In genomic region chr11:14702760-14703159, GRCh38 we compare ENCODE assay signal across 25 cellular contexts. TPM values are rescaled to one million over a fixed set of nuclear protein-coding genes. Genes with fewer than 3 reads are reported as not detected.
DNase-seq lines count a peak whose midpoint lies in the region; ATAC-seq lines count a peak whose summit lies in the region.
"Had no signal": no experiment of that assay in that cellular context is flagged by ENCODE, and none has a peak within 500 bp of the region (broad histone marks: within the 10 kb centered on the region; RNA-seq: fewer than 3 reads in every experiment).

No MANE protein-coding gene starts in this region.

- intact Hi-C loops in activated CD4-positive, alpha-beta memory T cell treated with anti-CD3 and anti-CD28 coated beads for 36 hours (cut with micrococcal nuclease) = no loop called here
- intact Hi-C loops in activated naive CD4-positive, alpha-beta T cell treated with anti-CD3 and anti-CD28 coated beads for 36 hours (cut with micrococcal nuclease) = loop anchor here (2.0 kb wide), 1 partner anchor 58 kb away; no protein-coding TSS in a partner anchor

- no peaks in the 10 kb centered on the region for H3K27me3 Mint-ChIP-seq in activated CD4-positive, alpha-beta memory T cell treated with anti-CD3 and anti-CD28 coated beads for 36 hours
- H3K27me3 Mint-ChIP-seq in activated CD4-positive, alpha-beta memory T cell treated with anti-CD3 and anti-CD28 coated beads, Interleukin-2, amount 10 ng/mL, durations not matched to agents 7 days and 5 days = no peaks in the 10 kb centered on the region
- H3K27me3 Mint-ChIP-seq in activated naive CD4-positive, alpha-beta T cell treated with anti-CD3 and anti-CD28 coated beads for 36 hours (ENCODE audit: low read depth) = no peaks in the 10 kb centered on the region
- no peaks in the 10 kb centered on the region for H3K27me3 Mint-ChIP-seq in activated T-cell treated with anti-CD3 and anti-CD28 coated beads, Interleukin-2, amount 50 U/mL, for 24 hours
- H3K27me3 Mint-ChIP-seq: CD4-positive, alpha-beta memory T cell; CD8-positive, alpha-beta memory T cell had no signal

- no peak overlapping the region for H3K4me3 Mint-ChIP-seq in activated CD4-positive, alpha-beta memory T cell treated with anti-CD3 and anti-CD28 coated beads for 36 hours
- H3K4me3 Mint-ChIP-seq in activated CD4-positive, alpha-beta memory T cell treated with anti-CD3 and anti-CD28 coated beads, Interleukin-2, amount 10 ng/mL, durations not matched to agents 7 days and 5 days = no peak overlapping the region
- no peak overlapping the region for H3K4me3 Mint-ChIP-seq in activated naive CD4-positive, alpha-beta T cell treated with anti-CD3 and anti-CD28 coated beads for 36 hours
- H3K4me3 Mint-ChIP-seq in stimulated activated effector memory CD8-positive, alpha-beta T cell treated with anti-CD3 and anti-CD28 coated beads, Interleukin-12 subunit alpha, Interleukin-12 subunit beta, amount 100 ng/mL, for 72 hours = no peak overlapping the region
- no peak overlapping the region for H3K4me3 Mint-ChIP-seq in activated T-cell treated with anti-CD3 and anti-CD28 coated beads, Interleukin-2, amount 50 U/mL, for 24 hours
- H3K4me3 Mint-ChIP-seq: CD14-positive monocyte; CD8-positive, alpha-beta memory T cell had no signal

- H3K27ac Mint-ChIP-seq in activated CD4-positive, alpha-beta memory T cell treated with anti-CD3 and anti-CD28 coated beads for 36 hours = no peak overlapping the region
- H3K27ac Mint-ChIP-seq in activated CD4-positive, alpha-beta memory T cell treated with anti-CD3 and anti-CD28 coated beads, Interleukin-2, amount 10 ng/mL, durations not matched to agents 7 days and 5 days = no peak overlapping the region
- H3K27ac Mint-ChIP-seq in activated naive CD4-positive, alpha-beta T cell treated with anti-CD3 and anti-CD28 coated beads for 36 hours = no peak overlapping the region
- H3K27ac Mint-ChIP-seq in stimulated activated effector memory CD8-positive, alpha-beta T cell treated with anti-CD3 and anti-CD28 coated beads, Interleukin-12 subunit alpha, Interleukin-12 subunit beta, amount 100 ng/mL, for 72 hours = no peak overlapping the region
- H3K27ac Mint-ChIP-seq in activated T-cell treated with anti-CD3 and anti-CD28 coated beads, Interleukin-2, amount 50 U/mL, for 24 hours = no peak overlapping the region
- H3K27ac Mint-ChIP-seq: CD4-positive, CD25-positive, alpha-beta regulatory T cell had no signal

- peak; percentile 28 for DNase-seq in activated CD4-positive, alpha-beta memory T cell treated with anti-CD3 and anti-CD28 coated beads for 36 hours
- DNase-seq in activated CD4-positive, alpha-beta memory T cell treated with anti-CD3 and anti-CD28 coated beads, Interleukin-2, amount 10 ng/mL, durations not matched to agents 7 days and 5 days = no peak
- DNase-seq in activated naive CD4-positive, alpha-beta T cell treated with anti-CD3 and anti-CD28 coated beads for 36 hours = peak; percentile 38
- no peak for DNase-seq in activated naive CD4-positive, alpha-beta T cell treated with Interleukin-2 at 50 U/mL for 16 hours
- DNase-seq in stimulated activated CD4-positive, alpha-beta T cell treated with anti-CD3 and anti-CD28 coated beads, Interleukin-1b, Interleukin-23, amount 100 ng/mL, for 48 hours = peak; percentile 20
- DNase-seq in stimulated activated CD4-positive, alpha-beta T cell treated with anti-CD3 and anti-CD28 coated beads, Interleukin-4, amount 100 ng/mL, for 24 hours = no peak
- DNase-seq in stimulated activated effector memory CD8-positive, alpha-beta T cell treated with anti-CD3 and anti-CD28 coated beads, Interleukin-12 subunit alpha, Interleukin-12 subunit beta, amount 100 ng/mL, for 72 hours (ENCODE audit: low spot score in 2 of 2) = no peak
- DNase-seq in activated T-cell treated with anti-CD3 and anti-CD28 coated beads, Interleukin-2, amount 50 U/mL, for 24 hours = no peak
- DNase-seq: 8988T; ACHN; BE2C; C1 segment of cervical spinal cord; CD4-positive, alpha-beta memory T cell; CD4-positive, CD25-positive, alpha-beta regulatory T cell; CD8-positive, alpha-beta memory T cell; COR-L47; DMS 273 treated with DMSO at 0.1 percent for 48 hours; DMS153; DMS53; DMS79; DND-41; EL; GDM1 had no signal

- H3K9me3 Mint-ChIP-seq in activated CD4-positive, alpha-beta memory T cell treated with anti-CD3 and anti-CD28 coated beads for 36 hours = peaks cover 33% of the 10 kb centered on the region
- H3K9me3 Mint-ChIP-seq in activated CD4-positive, alpha-beta memory T cell treated with anti-CD3 and anti-CD28 coated beads, Interleukin-2, amount 10 ng/mL, durations not matched to agents 7 days and 5 days = peaks cover 37% of the 10 kb centered on the region
- peaks cover 23% of the 10 kb centered on the region for H3K9me3 Mint-ChIP-seq in activated naive CD4-positive, alpha-beta T cell treated with anti-CD3 and anti-CD28 coated beads for 36 hours
- H3K9me3 Mint-ChIP-seq in stimulated activated effector memory CD8-positive, alpha-beta T cell treated with anti-CD3 and anti-CD28 coated beads, Interleukin-12 subunit alpha, Interleukin-12 subunit beta, amount 100 ng/mL, for 72 hours = peaks cover 20% of the 10 kb centered on the region
- H3K9me3 Mint-ChIP-seq in activated T-cell treated with anti-CD3 and anti-CD28 coated beads, Interleukin-2, amount 50 U/mL, for 24 hours = peaks cover 33% of the 10 kb centered on the region

- POLR2A ChIA-PET in activated CD4-positive, alpha-beta memory T cell treated with anti-CD3 and anti-CD28 coated beads for 36 hours (lab: Charles Lee) = no interaction called here
- POLR2A ChIA-PET in activated CD4-positive, alpha-beta memory T cell treated with anti-CD3 and anti-CD28 coated beads, Interleukin-2, amount 10 ng/mL, durations not matched to agents 7 days and 5 days (lab: Charles Lee) = no interaction called here

- peaks cover 37% of the 10 kb centered on the region for H3K36me3 Mint-ChIP-seq in activated CD4-positive, alpha-beta memory T cell treated with anti-CD3 and anti-CD28 coated beads for 36 hours
- peaks cover 64% of the 10 kb centered on the region for H3K36me3 Mint-ChIP-seq in activated CD4-positive, alpha-beta memory T cell treated with anti-CD3 and anti-CD28 coated beads, Interleukin-2, amount 10 ng/mL, durations not matched to agents 7 days and 5 days (ENCODE audit: low read depth)
- peaks cover 33% of the 10 kb centered on the region for H3K36me3 Mint-ChIP-seq in activated naive CD4-positive, alpha-beta T cell treated with anti-CD3 and anti-CD28 coated beads for 36 hours (ENCODE audit: low read depth)
- peaks cover 6% of the 10 kb centered on the region for H3K36me3 Mint-ChIP-seq in stimulated activated effector memory CD8-positive, alpha-beta T cell treated with anti-CD3 and anti-CD28 coated beads, Interleukin-12 subunit alpha, Interleukin-12 subunit beta, amount 100 ng/mL, for 72 hours
- H3K36me3 Mint-ChIP-seq in activated T-cell treated with anti-CD3 and anti-CD28 coated beads, Interleukin-2, amount 50 U/mL, for 24 hours (ENCODE audit: low read depth) = peaks cover 62% of the 10 kb centered on the region

- peak; percentile 73 for ATAC-seq in stimulated activated effector memory CD8-positive, alpha-beta T cell treated with anti-CD3 and anti-CD28 coated beads, Interleukin-12 subunit alpha, Interleukin-12 subunit beta, amount 100 ng/mL, for 72 hours
- ATAC-seq: GM12878 had no signal

- peaks cover 24% of the 10 kb centered on the region for H3K4me1 Mint-ChIP-seq in activated CD4-positive, alpha-beta memory T cell treated with anti-CD3 and anti-CD28 coated beads for 36 hours (ENCODE audit: low read depth)
- peaks cover 13% of the 10 kb centered on the region for H3K4me1 Mint-ChIP-seq in activated CD4-positive, alpha-beta memory T cell treated with anti-CD3 and anti-CD28 coated beads, Interleukin-2, amount 10 ng/mL, durations not matched to agents 7 days and 5 days
- H3K4me1 Mint-ChIP-seq in activated naive CD4-positive, alpha-beta T cell treated with anti-CD3 and anti-CD28 coated beads for 36 hours (ENCODE audit: low read depth) = peaks cover 37% of the 10 kb centered on the region
- H3K4me1 Mint-ChIP-seq in stimulated activated effector memory CD8-positive, alpha-beta T cell treated with anti-CD3 and anti-CD28 coated beads, Interleukin-12 subunit alpha, Interleukin-12 subunit beta, amount 100 ng/mL, for 72 hours = peaks cover 26% of the 10 kb centered on the region
- H3K4me1 Mint-ChIP-seq in activated T-cell treated with anti-CD3 and anti-CD28 coated beads, Interleukin-2, amount 50 U/mL, for 24 hours (ENCODE audit: low read depth) = peaks cover 44% of the 10 kb centered on the region

- CTCF ChIA-PET in activated CD4-positive, alpha-beta memory T cell treated with anti-CD3 and anti-CD28 coated beads for 36 hours (lab: Charles Lee) = interaction anchor here (0.6 kb wide), 1 partner anchor 68 kb away, joined by 6 read pairs; no protein-coding TSS in a partner anchor
- CTCF ChIA-PET in activated CD4-positive, alpha-beta memory T cell treated with anti-CD3 and anti-CD28 coated beads, Interleukin-2, amount 10 ng/mL, durations not matched to agents 7 days and 5 days (lab: Charles Lee) = no interaction called here
- CTCF ChIA-PET in activated naive CD4-positive, alpha-beta T cell treated with anti-CD3 and anti-CD28 coated beads for 36 hours (lab: Charles Lee) = no interaction called here

RNA-seq across cellular contexts. Expression of gene PDE3B, which starts 59.2 kb away (rescaled TPM):
- total RNA-seq in activated CD4-positive, alpha-beta memory T cell treated with anti-CD3 and anti-CD28 coated beads for 36 hours = 10 to 100 TPM; 21.6 to 21.8 TPM
- total RNA-seq in activated CD4-positive, alpha-beta memory T cell treated with anti-CD3 and anti-CD28 coated beads, Interleukin-2, amount 10 ng/mL, durations not matched to agents 7 days and 5 days = 10 to 100 TPM; 73.9 to 74.9 TPM
- 10 to 100 TPM; 16.5 to 17.4 TPM for total RNA-seq in activated naive CD4-positive, alpha-beta T cell treated with anti-CD3 and anti-CD28 coated beads for 36 hours

Comparison
In these comparisons a context has a peak if more than half of its experiments do, and no peak if none do; other contexts are left out.
1. DNase-seq: peak in activated CD4-positive, alpha-beta memory T cell treated with anti-CD3 and anti-CD28 coated beads for 36 hours (single experiment), activated naive CD4-positive, alpha-beta T cell treated with anti-CD3 and anti-CD28 coated beads for 36 hours (single experiment) and stimulated activated CD4-positive, alpha-beta T cell treated with anti-CD3 and anti-CD28 coated beads, Interleukin-1b, Interleukin-23, amount 100 ng/mL, for 48 hours (single experiment); none in activated CD4-positive, alpha-beta memory T cell treated with anti-CD3 and anti-CD28 coated beads, Interleukin-2, amount 10 ng/mL, durations not matched to agents 7 days and 5 days (single experiment), activated naive CD4-positive, alpha-beta T cell treated with Interleukin-2 at 50 U/mL for 16 hours (single experiment), stimulated activated CD4-positive, alpha-beta T cell treated with anti-CD3 and anti-CD28 coated beads, Interleukin-4, amount 100 ng/mL, for 24 hours (single experiment), stimulated activated effector memory CD8-positive, alpha-beta T cell treated with anti-CD3 and anti-CD28 coated beads, Interleukin-12 subunit alpha, Interleukin-12 subunit beta, amount 100 ng/mL, for 72 hours (0 of 2) and activated T-cell treated with anti-CD3 and anti-CD28 coated beads, Interleukin-2, amount 50 U/mL, for 24 hours (single experiment).